Comparison of ENCODE assay signal across 20 cellular contexts in the genomic region with DNA sequence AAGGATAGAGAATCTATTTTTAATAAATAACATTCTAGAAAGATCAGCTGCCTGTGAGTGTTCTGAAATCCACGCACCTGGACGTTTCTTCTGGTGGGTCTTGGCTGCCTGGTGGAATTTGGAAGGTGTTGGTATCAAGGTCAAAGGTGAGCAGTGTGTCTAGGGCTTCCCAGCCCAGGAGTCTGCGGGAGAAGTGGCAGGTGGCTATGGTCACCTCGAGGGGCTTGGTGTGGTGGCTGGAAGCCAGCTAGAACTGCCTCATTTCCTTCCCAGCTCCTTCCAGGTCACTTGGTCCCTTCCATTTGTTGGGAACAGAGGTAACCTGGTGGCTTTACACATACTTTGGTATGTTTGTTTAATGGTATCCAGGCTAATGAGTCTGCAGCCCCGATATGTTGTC. TPM values are rescaled to one million over a fixed set of nuclear protein-coding genes. Genes with fewer than 3 reads are reported as not detected.
DNase-seq lines count a peak whose midpoint lies in the region; ATAC-seq and TF ChIP-seq lines count a peak whose summit lies in the region.
"Had no signal": no experiment of that assay in that cellular context is flagged by ENCODE, and none has a peak within 500 bp of the region (broad histone marks: within the 10 kb centered on the region; RNA-seq: fewer than 3 reads in every experiment).

No MANE protein-coding gene starts in this region.

- peaks cover 98% of the 10 kb centered on the region for H3K36me3 Mint-ChIP-seq in activated T-cell treated with anti-CD3 and anti-CD28 coated beads, Interleukin-2, amount 50 U/mL, for 24 hours (ENCODE audit: low read depth)
- peaks cover 3 to 22% of the 10 kb centered on the region in 2 donors for H3K36me3 Mint-ChIP-seq in activated T-cell treated with anti-CD3 and anti-CD28 coated beads, Interleukin-2, amount 50 U/mL, for 72 hours (ENCODE audit: insufficient read depth in 2 of 2)
- peaks cover 34% of the 10 kb centered on the region for H3K36me3 Mint-ChIP-seq in type B pancreatic cell

- peaks cover 98% of the 10 kb centered on the region for H3K36me3 ChIP-seq in OCI-LY7 (ENCODE audit: insufficient read depth, low read length)
- peaks cover 82% of the 10 kb centered on the region for H3K36me3 ChIP-seq in lower lobe of right lung

- CTCF ChIA-PET in OCI-LY7 (lab: Charles Lee; ENCODE audit: unreplicated experiment): no interaction called here

- TF ChIP-seq CTCF in OCI-LY7 (conservative IDR thresholded peaks at IDR 0.05; ENCODE audit: low read length): no peak
- no peak for TF ChIP-seq CTCF in lower lobe of right lung (IDR thresholded peaks at IDR 0.05)
- no peak for TF ChIP-seq CTCF in type B pancreatic cell (conservative IDR thresholded peaks at IDR 0.05)

- no peaks in the 10 kb centered on the region for H3K27me3 Mint-ChIP-seq in activated T-cell treated with anti-CD3 and anti-CD28 coated beads, Interleukin-2, amount 50 U/mL, for 24 hours
- H3K27me3 Mint-ChIP-seq in activated T-cell treated with anti-CD3 and anti-CD28 coated beads, Interleukin-2, amount 50 U/mL, for 72 hours (ENCODE audit: low read depth): no peaks in the 10 kb centered on the region
- no peaks in the 10 kb centered on the region for H3K27me3 Mint-ChIP-seq in type B pancreatic cell
- H3K27me3 Mint-ChIP-seq: CD4-positive, alpha-beta memory T cell had no signal

- POLR2A ChIA-PET in OCI-LY7 (lab: Charles Lee): interaction anchor here (0.6 kb wide), 1 partner anchor 176 kb away, joined by 3 read pairs; no protein-coding TSS in a partner anchor

- BruUV-seq in OCI-LY7 (replicated peaks; lab: Mats Ljungman, UMichigan): no TSS peak

- H3K79me2 ChIP-seq in OCI-LY7 (ENCODE audit: insufficient read depth, low read depth, low read length): no peaks in the 10 kb centered on the region

- no peaks in the 10 kb centered on the region for H3K27me3 ChIP-seq in lower lobe of right lung (ENCODE audit: low read depth)

- H3K4me3 Mint-ChIP-seq in activated T-cell treated with anti-CD3 and anti-CD28 coated beads, Interleukin-2, amount 50 U/mL, for 24 hours: no peak overlapping the region
- H3K4me3 Mint-ChIP-seq in activated T-cell treated with anti-CD3 and anti-CD28 coated beads, Interleukin-2, amount 50 U/mL, for 72 hours: no peak overlapping the region
- H3K4me3 Mint-ChIP-seq in type B pancreatic cell: no peak overlapping the region
- H3K4me3 Mint-ChIP-seq: CD4-positive, alpha-beta memory T cell had no signal

- H3K27ac Mint-ChIP-seq in activated T-cell treated with anti-CD3 and anti-CD28 coated beads, Interleukin-2, amount 50 U/mL, for 24 hours: no peak overlapping the region
- no peak overlapping the region for H3K27ac Mint-ChIP-seq in activated T-cell treated with anti-CD3 and anti-CD28 coated beads, Interleukin-2, amount 50 U/mL, for 72 hours
- peak overlapping the region; percentile 20 for H3K27ac Mint-ChIP-seq in type B pancreatic cell

- H3K4me1 Mint-ChIP-seq in activated T-cell treated with anti-CD3 and anti-CD28 coated beads, Interleukin-2, amount 50 U/mL, for 24 hours (ENCODE audit: low read depth): no peaks in the 10 kb centered on the region
- H3K4me1 Mint-ChIP-seq in activated T-cell treated with anti-CD3 and anti-CD28 coated beads, Interleukin-2, amount 50 U/mL, for 72 hours (ENCODE audit: low read depth): no peaks in the 10 kb centered on the region
- peaks cover 25% of the 10 kb centered on the region for H3K4me1 Mint-ChIP-seq in type B pancreatic cell (ENCODE audit: unreplicated experiment)

- H4K20me1 ChIP-seq in OCI-LY7 (ENCODE audit: insufficient read depth, low read length): no peaks in the 10 kb centered on the region; the same call in 1 of the 2 replicates

- intact Hi-C loops in OCI-LY7 (cut with micrococcal nuclease; ENCODE audit: unreplicated experiment): loop anchor here (5.0 kb wide), 2 partner anchors 95 to 150 kb away; partner anchors contain the start of gene CAPRIN1
- intact Hi-C loops in lower lobe of right lung (cut with DNase I): no loop called here

- H3K9me3 Mint-ChIP-seq in activated T-cell treated with anti-CD3 and anti-CD28 coated beads, Interleukin-2, amount 50 U/mL, for 24 hours: no peaks in the 10 kb centered on the region
- H3K9me3 Mint-ChIP-seq in activated T-cell treated with anti-CD3 and anti-CD28 coated beads, Interleukin-2, amount 50 U/mL, for 72 hours: no peaks in the 10 kb centered on the region
- no peaks in the 10 kb centered on the region for H3K9me3 Mint-ChIP-seq in type B pancreatic cell
- H3K9me3 Mint-ChIP-seq: CD4-positive, alpha-beta memory T cell had no signal

- no peaks in the 10 kb centered on the region for H3K9me2 ChIP-seq in OCI-LY7 (ENCODE audit: insufficient read depth, low read length)

- H3K9me3 ChIP-seq in OCI-LY7 (ENCODE audit: low read length) (no peaks in the 10 kb centered on the region), lower lobe of right lung (no peaks in the 10 kb centered on the region)

- H3K4me1 ChIP-seq in OCI-LY7 (ENCODE audit: insufficient read depth, low read length, poor library complexity, severe bottlenecking) (peaks cover 37% of the 10 kb centered on the region), lower lobe of right lung (peaks cover 4% of the 10 kb centered on the region)

- peak; percentile 6 for DNase-seq in activated T-cell treated with anti-CD3 and anti-CD28 coated beads, Interleukin-2, amount 50 U/mL, for 24 hours
- no peak for DNase-seq in activated T-cell treated with anti-CD3 and anti-CD28 coated beads, Interleukin-2, amount 50 U/mL, for 72 hours
- DNase-seq in OCI-LY7 (ENCODE audit: low spot score) (no peak), lower lobe of right lung (peak; percentile 6), type B pancreatic cell (ENCODE audit: extremely low spot score, unreplicated experiment) (no peak), NCI-H2081 treated with DMSO at 0.1 percent for 48 hours (lab: John Stamatoyannopoulos, UW) (no peak), NCI-H128 (lab: John Stamatoyannopoulos, UW; ENCODE audit: unreplicated experiment) (no peak), NCI-H1092 (lab: John Stamatoyannopoulos, UW) (no peak)
- DNase-seq: 8988T; CD4-positive, alpha-beta memory T cell; GF-D8; NCI-H1105 treated with DMSO at 0.1 percent for 48 hours; NCI-H187; NCI-H2227 treated with DMSO at 0.1 percent for 48 hours; NCI-H510A treated with DMSO at 0.1 percent for 48 hours; NCI-H82; PC-9; SIG-M5 had no signal

- H3K4me3 ChIP-seq in OCI-LY7 (ENCODE audit: low read depth, low read length, poor library complexity, severe bottlenecking) (no peak overlapping the region), lower lobe of right lung (no peak overlapping the region)
- H3K4me3 ChIP-seq: K562, PC-9 had no signal

- H3K4me2 ChIP-seq in OCI-LY7 (ENCODE audit: low read length): no peak overlapping the region
- H3K4me2 ChIP-seq: PC-9 had no signal

- no peak for ATAC-seq in activated T-cell treated with anti-CD3 and anti-CD28 coated beads, Interleukin-2, amount 50 U/mL, for 72 hours (replicated peaks in 1 of 2)
- no peak for ATAC-seq in lower lobe of right lung
- ATAC-seq: K562 had no signal

- peak overlapping the region; percentile 92 for H3K27ac ChIP-seq in OCI-LY7 (ENCODE audit: low read depth, low read length, poor library complexity, severe bottlenecking)
- no peak overlapping the region for H3K27ac ChIP-seq in lower lobe of right lung
- H3K27ac ChIP-seq: PC-9, RWPE1 had no signal

- H2AFZ ChIP-seq in OCI-LY7 (ENCODE audit: low read length): no peak overlapping the region
- H2AFZ ChIP-seq: PC-9 had no signal

RNA-seq across cellular contexts. Expression of gene NAT10, which starts 41.4 kb away (rescaled TPM):
- total RNA-seq in activated T-cell treated with anti-CD3 and anti-CD28 coated beads, Interleukin-2, amount 50 U/mL, for 72 hours: 10 to 100 TPM; 64.4 to 77.0 TPM
- total RNA-seq in OCI-LY7 (2014; rRNA removed; shearing (Covaris generic)): 62.5 and 64.9 TPM in 2 replicates
- 94.2 and 120 TPM in 2 replicates for total RNA-seq in OCI-LY7 (2022)
- total RNA-seq in lower lobe of right lung: 37.3 TPM
- total RNA-seq in type B pancreatic cell (ENCODE audit: low replicate concordance): 46.9 and 63.5 TPM in 2 replicates

Comparison
In these comparisons a context has a peak if more than half of its experiments do, and no peak if none do; other contexts are left out.
1. DNase-seq: peak in activated T-cell treated with anti-CD3 and anti-CD28 coated beads, Interleukin-2, amount 50 U/mL, for 24 hours (single experiment) and lower lobe of right lung (single experiment); none in activated T-cell treated with anti-CD3 and anti-CD28 coated beads, Interleukin-2, amount 50 U/mL, for 72 hours (0 of 2), OCI-LY7 (single experiment), type B pancreatic cell (single experiment), NCI-H2081 treated with DMSO at 0.1 percent for 48 hours (single experiment), NCI-H128 (single experiment) and NCI-H1092 (single experiment).